15 cellular contexts compared by ENCODE assay signal in the genomic region with DNA sequence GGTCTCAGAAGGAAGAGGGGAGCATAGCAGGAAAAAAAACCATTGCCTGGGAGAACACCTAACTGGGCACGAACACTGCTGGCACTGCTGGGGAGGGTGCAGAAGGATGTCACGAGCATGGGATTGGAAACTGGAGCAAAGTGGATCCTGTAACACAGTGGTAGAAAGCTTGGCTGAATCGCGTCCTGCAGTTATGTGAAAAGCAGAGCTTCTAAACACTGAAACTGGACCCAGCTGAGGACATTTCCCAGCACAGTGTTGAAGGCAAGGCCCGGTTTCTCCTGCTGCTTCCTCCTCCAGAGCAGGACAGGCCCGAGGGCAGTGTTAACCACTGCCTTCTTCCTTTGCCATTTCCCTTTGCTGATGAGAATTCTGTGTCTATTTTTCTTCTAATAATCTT. TPM values are rescaled to one million over a fixed set of nuclear protein-coding genes. Genes with fewer than 3 reads are reported as not detected.
DNase-seq lines count a peak whose midpoint lies in the region; ATAC-seq and TF ChIP-seq lines count a peak whose summit lies in the region.
"Had no signal": no experiment of that assay in that cellular context is flagged by ENCODE, and none has a peak within 500 bp of the region (broad histone marks: within the 10 kb centered on the region; RNA-seq: fewer than 3 reads in every experiment).

No MANE protein-coding gene starts in this region.

- H3K9me3 ChIP-seq in H9 (ENCODE audit: control insufficient read depth, low read depth, low read length) (peaks cover 1% of the 10 kb centered on the region), right atrium auricular region (no peaks in the 10 kb centered on the region), psoas muscle (no peaks in the 10 kb centered on the region), aorta (ENCODE audit: control insufficient read depth, low read length) (no peaks in the 10 kb centered on the region)
- H3K9me3 ChIP-seq: ascending aorta had no signal

- H3K27ac ChIP-seq in C4-2B (peak overlapping the region; percentile 48), H9 (ENCODE audit: insufficient read length, low read depth, low read length) (no peak overlapping the region), right atrium auricular region (peak overlapping the region in 1 of 2 donors; percentile 32), psoas muscle (peak overlapping the region; percentile 72), aorta (ENCODE audit: low read depth in 1 of 2, low read length in 2 of 2) (no peak overlapping the region)
- H3K27ac ChIP-seq: ascending aorta had no signal

- H3K4me3 ChIP-seq in right atrium auricular region = no peak overlapping the region
- peak overlapping the region; percentile 12 for H3K4me3 ChIP-seq in psoas muscle
- no peak overlapping the region for H3K4me3 ChIP-seq in aorta (ENCODE audit: low read length in 2 of 2)
- H3K4me3 ChIP-seq: ascending aorta had no signal

- no peak overlapping the region for H2AK5ac ChIP-seq in H9 (ENCODE audit: insufficient read length, low read length)

- no peak for TF ChIP-seq CTCF in C4-2B (conservative IDR thresholded peaks at IDR 0.05)
- no peak for TF ChIP-seq CTCF in H9 (conservative IDR thresholded peaks at IDR 0.05)
- TF ChIP-seq CTCF in right atrium auricular region (IDR thresholded peaks at IDR 0.05) = no peak
- TF ChIP-seq CTCF in psoas muscle (IDR thresholded peaks at IDR 0.05) = no peak

- H3K4me3 Mint-ChIP-seq in H9 = no peak overlapping the region
- H3K4me3 Mint-ChIP-seq: memory B cell, WTC11 had no signal

- H2BK12ac ChIP-seq in H9 (ENCODE audit: insufficient read length, low read depth, low read length) = no peak overlapping the region

- no peaks in the 10 kb centered on the region for H4K20me1 ChIP-seq in H9 (ENCODE audit: control insufficient read depth, insufficient read depth, insufficient read length)

- H3K18ac ChIP-seq in H9 (ENCODE audit: insufficient read length, low read depth, low read length) = no peak overlapping the region

- H2BK5ac ChIP-seq in H9 (ENCODE audit: insufficient read length, low read length) = no peak overlapping the region

- no peaks in the 10 kb centered on the region for H3K36me3 ChIP-seq in right atrium auricular region
- peaks cover 0 to 19% of the 10 kb centered on the region in 2 donors for H3K36me3 ChIP-seq in psoas muscle (ENCODE audit: insufficient read depth in 1 of 2, low read depth in 1 of 2)
- H3K36me3 ChIP-seq in aorta (ENCODE audit: control insufficient read depth in 1 of 2, insufficient read depth in 2 of 2, low read length in 1 of 2) = no peaks in the 10 kb centered on the region

- H3K9me3 Mint-ChIP-seq in H9 = peaks cover 0 to 6% of the 10 kb centered on the region in 2 experiments; a peak in 3 of 5 replicates
- H3K9me3 Mint-ChIP-seq: memory B cell had no signal

- H2AFZ ChIP-seq in H9 (ENCODE audit: low read length) = no peak overlapping the region

- H2BK120ac ChIP-seq in H9 (ENCODE audit: low read depth, low read length, poor library complexity, severe bottlenecking) = no peak overlapping the region

- no peaks in the 10 kb centered on the region for H3K27me3 ChIP-seq in H9 (ENCODE audit: insufficient read depth, low read length)
- no peaks in the 10 kb centered on the region for H3K27me3 ChIP-seq in right atrium auricular region
- no peaks in the 10 kb centered on the region for H3K27me3 ChIP-seq in psoas muscle (ENCODE audit: insufficient read depth in 3 of 3, low read length in 2 of 3)
- H3K27me3 ChIP-seq in aorta (ENCODE audit: control insufficient read depth in 1 of 2, insufficient read depth in 2 of 2, low read length in 1 of 2) = no peaks in the 10 kb centered on the region
- H3K27me3 ChIP-seq: ascending aorta had no signal

- H4K8ac ChIP-seq in H9 (replicated peaks; ENCODE audit: insufficient read length, low read depth, low read length) = no peak overlapping the region

- H3K79me2 ChIP-seq in H9 (ENCODE audit: insufficient read depth, low read length) = peaks cover 8% of the 10 kb centered on the region; the same call in 1 of the 2 replicates

- H3K9ac ChIP-seq in H9 (ENCODE audit: extremely low read depth, insufficient read length, low read length) = no peak overlapping the region

- no peaks in the 10 kb centered on the region for H3K23me2 ChIP-seq in H9 (ENCODE audit: insufficient read length, low read depth, low read length, poor library complexity, severe bottlenecking)

- H3K79me1 ChIP-seq in H9 (ENCODE audit: insufficient read depth, low read depth, low read length, poor library complexity, severe bottlenecking) = peaks cover 3% of the 10 kb centered on the region

- no peak overlapping the region for H3K27ac Mint-ChIP-seq in H9
- H3K27ac Mint-ChIP-seq: memory B cell, WTC11 had no signal

- no peak overlapping the region for H2BK15ac ChIP-seq in H9 (ENCODE audit: low read depth, low read length)

- H3K56ac ChIP-seq in H9 (ENCODE audit: insufficient read length, low read depth, low read length) = no peak overlapping the region

- H3K4me2 ChIP-seq in H9 (ENCODE audit: insufficient read depth, insufficient read length, low read length) = no peak overlapping the region

- no CpG with 5 or more reads among the region's 6 CpGs for WGBS in H9 (ENCODE audit: extremely low coverage, insufficient read length, low lambda C conversion rate)
- 25 to 38% (median 34%) methylated on average over 6 of the region's 6 CpGs for WGBS in psoas muscle, 3 donors
- 70 to 74% methylated on average over 6 of the region's 6 CpGs for WGBS in aorta, 2 donors

- intact Hi-C loops in psoas muscle (cut with DNase I) = loop anchor here in 1 of 2 donors (10.0 kb wide), 1 partner anchor 629 kb away; no protein-coding TSS in a partner anchor
- intact Hi-C loops in aorta (cut with DNase I) = no loop called here

- H3K4me1 ChIP-seq in H9 (ENCODE audit: insufficient read depth, low read length) (no peaks in the 10 kb centered on the region), right atrium auricular region (peaks cover 0 to 14% of the 10 kb centered on the region in 2 donors), psoas muscle (peaks cover 38% of the 10 kb centered on the region), aorta (ENCODE audit: control insufficient read depth in 1 of 2, insufficient read depth in 2 of 2, low read length in 2 of 2) (no peaks in the 10 kb centered on the region)
- H3K4me1 ChIP-seq: ascending aorta had no signal

- DNase-seq in H9 (peak; percentile 6), right atrium auricular region (ENCODE audit: low spot score) (peak; percentile 57), psoas muscle (peak in 1 of 2 donors; percentile 41), aorta (no peak)
- DNase-seq in stimulated activated CD4-positive, alpha-beta T cell treated with anti-CD3 and anti-CD28 coated beads, Interleukin-15, amount 100 ng/mL, for 24 hours = no peak
- no peak for DNase-seq in NK-92 treated with Interleukin-12 subunit alpha and Interleukin-12 subunit beta, amount 100 ng/mL, for 24 hours (lab: John Stamatoyannopoulos, UW)
- no peak for DNase-seq in activated CD4-positive, alpha-beta T cell treated with anti-CD3 and anti-CD28 coated beads, Interleukin-2, amount 50 U/mL, for 1 hour
- DNase-seq: NCI-H1105, NCI-H446, trophoblast cell had no signal

- H3K14ac ChIP-seq in H9 (ENCODE audit: insufficient read depth, low read length) = no peak overlapping the region

- H2BK20ac ChIP-seq in H9 (ENCODE audit: low read depth, low read length, poor library complexity, severe bottlenecking) = no peak overlapping the region

- ATAC-seq in psoas muscle (peak; percentile 46 to 73 (median 55)), aorta (ENCODE audit: low FRiP score) (no peak)
- ATAC-seq: WTC11 had no signal

- H3T11ph ChIP-seq in H9 (ENCODE audit: low read length) = no peak overlapping the region

- no peak overlapping the region for H4K5ac ChIP-seq in H9 (ENCODE audit: insufficient read length, low read depth, low read length)

- peaks cover 3% of the 10 kb centered on the region in 2 experiments; a peak in 2 of 4 replicates for H3K4me1 Mint-ChIP-seq in H9

- no peak overlapping the region for H3K23ac ChIP-seq in H9 (ENCODE audit: insufficient read length, low read depth, low read length)

- no peak overlapping the region for H4K91ac ChIP-seq in H9 (ENCODE audit: insufficient read length, low read depth, low read length)

- H3K27me3 Mint-ChIP-seq in H9 (ENCODE audit: low read depth) = no peaks in the 10 kb centered on the region
- H3K27me3 Mint-ChIP-seq: memory B cell had no signal

- no peak overlapping the region for H3K4ac ChIP-seq in H9 (ENCODE audit: low read depth, low read length)

- H3K36me3 Mint-ChIP-seq in H9 (ENCODE audit: insufficient read depth in 1 of 3, low read depth in 3 of 3) = peaks cover 23 to 31% (median 28%) of the 10 kb centered on the region in 3 experiments

RNA-seq across cellular contexts. Expression of gene APMAP, which starts 6.7 kb away (rescaled TPM):
- total RNA-seq in H9 (2021) (67.8 and 69.1 TPM in 2 replicates), right atrium auricular region (10 to 100 TPM; 30.3 to 30.5 TPM), psoas muscle (10 to 100 TPM; 19.9 to 44.5 (median 24.2) TPM), aorta (10 to 100 TPM; 43.8 to 54.1 TPM)
- polyA plus RNA-seq in psoas muscle (10 to 100 TPM; 25.5 to 31.2 (median 30.3) TPM), aorta (10 to 100 TPM; 23.4 to 37.8 TPM)

RNA-seq across cellular contexts. Expression of gene CST7, which starts 36.7 kb away (rescaled TPM):
- total RNA-seq in H9 (2021) = not detected in 2 replicates
- 1 to 10 TPM; 2.7 to 3.2 TPM for total RNA-seq in right atrium auricular region
- 1 to 10 TPM in 2 of 4 donors, under 1 TPM in 2; 0.50 to 1.2 (median 0.82) TPM for total RNA-seq in psoas muscle
- polyA plus RNA-seq in psoas muscle = under 1 TPM; 0.13 to 0.55 (median 0.31) TPM
- total RNA-seq in aorta = 1 to 10 TPM; 3.1 to 4.6 TPM
- 1 to 10 TPM; 1.0 to 3.9 TPM for polyA plus RNA-seq in aorta
- total RNA-seq: ascending aorta, osteoblast, WTC11 had no signal

Comparison
In these comparisons a context has a peak if more than half of its experiments do, and no peak if none do; other contexts are left out.
1. H3K27ac ChIP-seq: peak in C4-2B (single experiment) and psoas muscle (single experiment); none in H9 (single experiment) and aorta (0 of 2).
2. DNase-seq: peak in H9 (single experiment) and right atrium auricular region (single experiment); none in stimulated activated CD4-positive, alpha-beta T cell treated with anti-CD3 and anti-CD28 coated beads, Interleukin-15, amount 100 ng/mL, for 24 hours (single experiment), aorta (0 of 2), NK-92 treated with Interleukin-12 subunit alpha and Interleukin-12 subunit beta, amount 100 ng/mL, for 24 hours (single experiment) and activated CD4-positive, alpha-beta T cell treated with anti-CD3 and anti-CD28 coated beads, Interleukin-2, amount 50 U/mL, for 1 hour (single experiment).